1 cellular context compared by ENCODE assay signal in the genomic region with DNA sequence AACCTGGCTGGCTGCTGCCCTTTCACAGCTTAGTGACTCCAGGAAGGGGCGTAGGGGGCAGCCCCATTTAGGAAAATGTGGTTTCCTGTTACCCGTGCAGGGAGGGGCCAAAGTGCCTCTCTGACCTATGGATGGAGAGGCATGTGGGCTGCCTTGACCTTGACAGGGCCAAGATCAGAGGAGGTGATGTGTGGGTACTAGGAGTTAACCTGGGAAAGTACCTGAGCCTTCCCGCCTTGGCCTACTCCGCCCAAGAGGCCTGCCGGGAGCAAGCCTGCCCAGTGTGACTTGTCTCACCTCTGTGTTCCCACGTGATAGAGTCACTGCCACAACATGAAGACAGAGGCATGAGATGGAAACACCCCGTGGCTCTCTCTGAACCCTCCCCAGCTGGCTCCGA.
TF ChIP-seq lines count a peak whose summit lies in the region.

No MANE protein-coding gene starts in this region.

TF ChIP-seq in GM12878, 131 proteins besides CTCF, POLR2A, EP300 and RAD21 (continued from another document):
- TF ChIP-seq, protein P1, sequence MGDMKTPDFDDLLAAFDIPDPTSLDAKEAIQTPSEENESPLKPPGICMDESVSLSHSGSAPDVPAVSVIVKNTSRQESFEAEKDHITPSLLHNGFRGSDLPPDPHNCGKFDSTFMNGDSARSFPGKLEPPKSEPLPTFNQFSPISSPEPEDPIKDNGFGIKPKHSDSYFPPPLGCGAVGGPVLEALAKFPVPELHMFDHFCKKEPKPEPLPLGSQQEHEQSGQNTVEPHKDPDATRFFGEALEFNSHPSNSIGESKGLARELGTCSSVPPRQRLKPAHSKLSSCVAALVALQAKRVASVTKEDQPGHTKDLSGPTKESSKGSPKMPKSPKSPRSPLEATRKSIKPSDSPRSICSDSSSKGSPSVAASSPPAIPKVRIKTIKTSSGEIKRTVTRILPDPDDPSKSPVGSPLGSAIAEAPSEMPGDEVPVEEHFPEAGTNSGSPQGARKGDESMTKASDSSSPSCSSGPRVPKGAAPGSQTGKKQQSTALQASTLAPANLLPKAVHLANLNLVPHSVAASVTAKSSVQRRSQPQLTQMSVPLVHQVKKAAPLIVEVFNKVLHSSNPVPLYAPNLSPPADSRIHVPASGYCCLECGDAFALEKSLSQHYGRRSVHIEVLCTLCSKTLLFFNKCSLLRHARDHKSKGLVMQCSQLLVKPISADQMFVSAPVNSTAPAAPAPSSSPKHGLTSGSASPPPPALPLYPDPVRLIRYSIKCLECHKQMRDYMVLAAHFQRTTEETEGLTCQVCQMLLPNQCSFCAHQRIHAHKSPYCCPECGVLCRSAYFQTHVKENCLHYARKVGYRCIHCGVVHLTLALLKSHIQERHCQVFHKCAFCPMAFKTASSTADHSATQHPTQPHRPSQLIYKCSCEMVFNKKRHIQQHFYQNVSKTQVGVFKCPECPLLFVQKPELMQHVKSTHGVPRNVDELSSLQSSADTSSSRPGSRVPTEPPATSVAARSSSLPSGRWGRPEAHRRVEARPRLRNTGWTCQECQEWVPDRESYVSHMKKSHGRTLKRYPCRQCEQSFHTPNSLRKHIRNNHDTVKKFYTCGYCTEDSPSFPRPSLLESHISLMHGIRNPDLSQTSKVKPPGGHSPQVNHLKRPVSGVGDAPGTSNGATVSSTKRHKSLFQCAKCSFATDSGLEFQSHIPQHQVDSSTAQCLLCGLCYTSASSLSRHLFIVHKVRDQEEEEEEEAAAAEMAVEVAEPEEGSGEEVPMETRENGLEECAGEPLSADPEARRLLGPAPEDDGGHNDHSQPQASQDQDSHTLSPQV (IDR thresholded peaks at IDR 0.05): no peak
- TF ChIP-seq NRF1 (conservative IDR thresholded peaks at IDR 0.05; ENCODE audit: low read depth, low read length) (no peak), ZNF274 (IDR thresholded peaks at IDR 0.05; ENCODE audit: insufficient read depth, insufficient read length) (no peak), LARP7 (IDR thresholded peaks at IDR 0.05) (no peak), CREB1 (IDR thresholded peaks at IDR 0.05; ENCODE audit: low read depth) (no peak), RCOR1 (conservative IDR thresholded peaks at IDR 0.05; ENCODE audit: low read depth, low read length) (no peak), SPI1 (IDR thresholded peaks at IDR 0.05; ENCODE audit: borderline replicate concordance, insufficient read depth, low read depth, low read length) (no peak), CHD2 (IDR thresholded peaks at IDR 0.05; ENCODE audit: borderline replicate concordance, low read depth, low read length) (no peak), RELA (IDR thresholded peaks at IDR 0.05; ENCODE audit: borderline replicate concordance, partially characterized antibody) (no peak), YBX1 (IDR thresholded peaks at IDR 0.05) (no peak), HDAC6 (IDR thresholded peaks at IDR 0.05; ENCODE audit: unreplicated experiment) (no peak)
- TF ChIP-seq, protein P2, sequence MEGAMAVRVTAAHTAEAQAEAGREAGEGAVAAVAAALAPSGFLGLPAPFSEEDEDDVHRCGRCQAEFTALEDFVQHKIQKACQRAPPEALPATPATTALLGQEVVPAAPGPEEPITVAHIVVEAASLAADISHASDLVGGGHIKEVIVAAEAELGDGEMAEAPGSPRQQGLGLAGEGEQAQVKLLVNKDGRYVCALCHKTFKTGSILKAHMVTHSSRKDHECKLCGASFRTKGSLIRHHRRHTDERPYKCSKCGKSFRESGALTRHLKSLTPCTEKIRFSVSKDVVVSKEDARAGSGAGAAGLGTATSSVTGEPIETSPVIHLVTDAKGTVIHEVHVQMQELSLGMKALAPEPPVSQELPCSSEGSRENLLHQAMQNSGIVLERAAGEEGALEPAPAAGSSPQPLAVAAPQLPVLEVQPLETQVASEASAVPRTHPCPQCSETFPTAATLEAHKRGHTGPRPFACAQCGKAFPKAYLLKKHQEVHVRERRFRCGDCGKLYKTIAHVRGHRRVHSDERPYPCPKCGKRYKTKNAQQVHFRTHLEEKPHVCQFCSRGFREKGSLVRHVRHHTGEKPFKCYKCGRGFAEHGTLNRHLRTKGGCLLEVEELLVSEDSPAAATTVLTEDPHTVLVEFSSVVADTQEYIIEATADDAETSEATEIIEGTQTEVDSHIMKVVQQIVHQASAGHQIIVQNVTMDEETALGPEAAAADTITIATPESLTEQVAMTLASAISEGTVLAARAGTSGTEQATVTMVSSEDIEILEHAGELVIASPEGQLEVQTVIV (IDR thresholded peaks at IDR 0.05; ENCODE audit: borderline replicate concordance, partially characterized antibody): no peak
- TF ChIP-seq, protein P3, sequence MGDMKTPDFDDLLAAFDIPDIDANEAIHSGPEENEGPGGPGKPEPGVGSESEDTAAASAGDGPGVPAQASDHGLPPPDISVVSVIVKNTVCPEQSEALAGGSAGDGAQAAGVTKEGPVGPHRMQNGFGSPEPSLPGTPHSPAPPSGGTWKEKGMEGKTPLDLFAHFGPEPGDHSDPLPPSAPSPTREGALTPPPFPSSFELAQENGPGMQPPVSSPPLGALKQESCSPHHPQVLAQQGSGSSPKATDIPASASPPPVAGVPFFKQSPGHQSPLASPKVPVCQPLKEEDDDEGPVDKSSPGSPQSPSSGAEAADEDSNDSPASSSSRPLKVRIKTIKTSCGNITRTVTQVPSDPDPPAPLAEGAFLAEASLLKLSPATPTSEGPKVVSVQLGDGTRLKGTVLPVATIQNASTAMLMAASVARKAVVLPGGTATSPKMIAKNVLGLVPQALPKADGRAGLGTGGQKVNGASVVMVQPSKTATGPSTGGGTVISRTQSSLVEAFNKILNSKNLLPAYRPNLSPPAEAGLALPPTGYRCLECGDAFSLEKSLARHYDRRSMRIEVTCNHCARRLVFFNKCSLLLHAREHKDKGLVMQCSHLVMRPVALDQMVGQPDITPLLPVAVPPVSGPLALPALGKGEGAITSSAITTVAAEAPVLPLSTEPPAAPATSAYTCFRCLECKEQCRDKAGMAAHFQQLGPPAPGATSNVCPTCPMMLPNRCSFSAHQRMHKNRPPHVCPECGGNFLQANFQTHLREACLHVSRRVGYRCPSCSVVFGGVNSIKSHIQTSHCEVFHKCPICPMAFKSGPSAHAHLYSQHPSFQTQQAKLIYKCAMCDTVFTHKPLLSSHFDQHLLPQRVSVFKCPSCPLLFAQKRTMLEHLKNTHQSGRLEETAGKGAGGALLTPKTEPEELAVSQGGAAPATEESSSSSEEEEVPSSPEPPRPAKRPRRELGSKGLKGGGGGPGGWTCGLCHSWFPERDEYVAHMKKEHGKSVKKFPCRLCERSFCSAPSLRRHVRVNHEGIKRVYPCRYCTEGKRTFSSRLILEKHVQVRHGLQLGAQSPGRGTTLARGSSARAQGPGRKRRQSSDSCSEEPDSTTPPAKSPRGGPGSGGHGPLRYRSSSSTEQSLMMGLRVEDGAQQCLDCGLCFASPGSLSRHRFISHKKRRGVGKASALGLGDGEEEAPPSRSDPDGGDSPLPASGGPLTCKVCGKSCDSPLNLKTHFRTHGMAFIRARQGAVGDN (IDR thresholded peaks at IDR 0.05): peak; percentile 75
